ENCODE assay signal across 8 cellular contexts in genomic region chr7:140646931-140647647, GRCh38. TPM values are rescaled to one million over a fixed set of nuclear protein-coding genes. Genes with fewer than 3 reads are reported as not detected.
DNase-seq lines count a peak whose midpoint lies in the region; ATAC-seq and TF ChIP-seq lines count a peak whose summit lies in the region.

No MANE protein-coding gene starts in this region.

- CTCF ChIA-PET in activated CD8-positive, alpha-beta memory T cell treated with anti-CD3 and anti-CD28 coated beads, Interleukin-2, amount 10 ng/mL, durations not matched to agents 7 days and 5 days (lab: Charles Lee), result interaction anchor here (0.9 to 1.7 kb wide), 5 partner anchors 10 to 170 kb away, joined by 3 to 6 read pairs (median 3); no protein-coding TSS in a partner anchor

- peak; percentile 55 for TF ChIP-seq CTCF in GM13977 (IDR thresholded peaks at IDR 0.05; ENCODE audit: extremely low read depth, insufficient read depth, missing control alignments)
- peak; percentile 64 for TF ChIP-seq CTCF in foreskin keratinocyte (conservative IDR thresholded peaks at IDR 0.05)

- peak; percentile 60 for DNase-seq in Ammon's horn (ENCODE audit: low spot score)
- peak; percentile 67 for DNase-seq in GM13977 (ENCODE audit: low spot score)
- peak; percentile 64 for DNase-seq in NCI-H345 (lab: John Stamatoyannopoulos, UW)
- DNase-seq in activated CD8-positive, alpha-beta memory T cell treated with anti-CD3 and anti-CD28 coated beads, Interleukin-2, amount 10 ng/mL, durations not matched to agents 7 days and 5 days, result peak; percentile 60
- DNase-seq in foreskin keratinocyte, result peak in 1 of 2 donors; percentile 32
- peak; percentile 65 for DNase-seq in pons (ENCODE audit: low spot score)

- H3K36me3 Mint-ChIP-seq in activated CD8-positive, alpha-beta memory T cell treated with anti-CD3 and anti-CD28 coated beads, Interleukin-2, amount 10 ng/mL, durations not matched to agents 7 days and 5 days, result no peaks in the 10 kb centered on the region

- peaks cover 11% of the 10 kb centered on the region for H3K4me1 ChIP-seq in foreskin keratinocyte

- H3K27me3 ChIP-seq in foreskin keratinocyte, result no peaks in the 10 kb centered on the region

- H3K4me3 Mint-ChIP-seq in activated CD8-positive, alpha-beta memory T cell treated with anti-CD3 and anti-CD28 coated beads, Interleukin-2, amount 10 ng/mL, durations not matched to agents 7 days and 5 days, result no peak overlapping the region

- H3K4me1 Mint-ChIP-seq in activated CD8-positive, alpha-beta memory T cell treated with anti-CD3 and anti-CD28 coated beads, Interleukin-2, amount 10 ng/mL, durations not matched to agents 7 days and 5 days, result peaks cover 8% of the 10 kb centered on the region

- H3K27ac ChIP-seq in foreskin keratinocyte, result no peak overlapping the region

- in situ Hi-C loops in GM13977 (cut with MboI; ENCODE audit: low pct_unique_long_range_greater_than_20kb, low sequenced_read_pairs, unreplicated experiment), result no loop called here

- ATAC-seq in HG02938 (IDR thresholded peaks at IDR 0.05; ENCODE audit: unreplicated experiment) (peak; percentile 66), foreskin keratinocyte (peak; percentile 76), GM21717 (IDR thresholded peaks at IDR 0.05; ENCODE audit: unreplicated experiment) (no peak)
- ATAC-seq in activated CD8-positive, alpha-beta memory T cell treated with anti-CD3 and anti-CD28 coated beads, Interleukin-2, amount 10 ng/mL, durations not matched to agents 7 days and 5 days, result peak; percentile 92

- peaks cover 28% of the 10 kb centered on the region for H3K27me3 Mint-ChIP-seq in activated CD8-positive, alpha-beta memory T cell treated with anti-CD3 and anti-CD28 coated beads, Interleukin-2, amount 10 ng/mL, durations not matched to agents 7 days and 5 days

- H3K27ac Mint-ChIP-seq in activated CD8-positive, alpha-beta memory T cell treated with anti-CD3 and anti-CD28 coated beads, Interleukin-2, amount 10 ng/mL, durations not matched to agents 7 days and 5 days, result no peak overlapping the region

- no peaks in the 10 kb centered on the region for H3K9me3 Mint-ChIP-seq in activated CD8-positive, alpha-beta memory T cell treated with anti-CD3 and anti-CD28 coated beads, Interleukin-2, amount 10 ng/mL, durations not matched to agents 7 days and 5 days (ENCODE audit: low read depth)

RNA-seq across cellular contexts. Expression of gene DENND2A, which starts 6.5 kb away (rescaled TPM):
- total RNA-seq in activated CD8-positive, alpha-beta memory T cell treated with anti-CD3 and anti-CD28 coated beads, Interleukin-2, amount 10 ng/mL, durations not matched to agents 7 days and 5 days, result under 1 TPM in 1 of 2 experiments, not detected in 1; 0.32 TPM
- 1.1 and 3.0 TPM in 2 replicates for total RNA-seq in foreskin keratinocyte
- polyA plus RNA-seq in foreskin keratinocyte, result 0.62 and 2.0 TPM in 2 replicates

RNA-seq across cellular contexts. Expression of gene ADCK2, which starts 25.7 kb away (rescaled TPM):
- 10 to 100 TPM; 18.3 to 23.2 TPM for total RNA-seq in activated CD8-positive, alpha-beta memory T cell treated with anti-CD3 and anti-CD28 coated beads, Interleukin-2, amount 10 ng/mL, durations not matched to agents 7 days and 5 days
- 18.5 and 19.2 TPM in 2 replicates for total RNA-seq in foreskin keratinocyte
- polyA plus RNA-seq in foreskin keratinocyte, result 16.6 and 17.7 TPM in 2 replicates

RNA-seq across cellular contexts. Expression of gene NDUFB2, which starts 49.4 kb away (rescaled TPM):
- total RNA-seq in activated CD8-positive, alpha-beta memory T cell treated with anti-CD3 and anti-CD28 coated beads, Interleukin-2, amount 10 ng/mL, durations not matched to agents 7 days and 5 days, result 100 to 1,000 TPM; 165 to 170 TPM
- 217 and 239 TPM in 2 replicates for total RNA-seq in foreskin keratinocyte
- 365 and 389 TPM in 2 replicates for polyA plus RNA-seq in foreskin keratinocyte
